ENCODE assay signal across 2 cellular contexts in genomic region chr1:156658945-156659574, GRCh38.
A peak's percentile ranks its signal among the peaks of the same experiment; 100 is the strongest.
TF ChIP-seq lines count a peak whose summit lies in the region.

No MANE protein-coding gene starts in this region.

TF ChIP-seq in HepG2, 621 proteins besides CTCF, POLR2A, EP300 and RAD21:
- TF ChIP-seq AGO2 (optimal IDR thresholded peaks at IDR 0.05; ENCODE audit: low read depth, low read length) (peak; percentile 38), SSRP1 (CRISPR knock-in tag; IDR thresholded peaks at IDR 0.05) (peak; percentile 61; the same call in 1 of the 2 replicates), MLX (CRISPR knock-in tag; IDR thresholded peaks at IDR 0.05) (no peak), POLR2G (IDR thresholded peaks at IDR 0.05; ENCODE audit: low read depth, low read length) (peak; percentile 12; the same call in 1 of the 2 replicates), ZBTB33 (CRISPR knock-in tag; IDR thresholded peaks at IDR 0.05) (peak; percentile 32; the same call in 1 of the 2 replicates), CREB1 (IDR thresholded peaks at IDR 0.05) (no peak), CREB1 (CRISPR knock-in tag; IDR thresholded peaks at IDR 0.05) (no peak)
- TF ChIP-seq, protein P1, sequence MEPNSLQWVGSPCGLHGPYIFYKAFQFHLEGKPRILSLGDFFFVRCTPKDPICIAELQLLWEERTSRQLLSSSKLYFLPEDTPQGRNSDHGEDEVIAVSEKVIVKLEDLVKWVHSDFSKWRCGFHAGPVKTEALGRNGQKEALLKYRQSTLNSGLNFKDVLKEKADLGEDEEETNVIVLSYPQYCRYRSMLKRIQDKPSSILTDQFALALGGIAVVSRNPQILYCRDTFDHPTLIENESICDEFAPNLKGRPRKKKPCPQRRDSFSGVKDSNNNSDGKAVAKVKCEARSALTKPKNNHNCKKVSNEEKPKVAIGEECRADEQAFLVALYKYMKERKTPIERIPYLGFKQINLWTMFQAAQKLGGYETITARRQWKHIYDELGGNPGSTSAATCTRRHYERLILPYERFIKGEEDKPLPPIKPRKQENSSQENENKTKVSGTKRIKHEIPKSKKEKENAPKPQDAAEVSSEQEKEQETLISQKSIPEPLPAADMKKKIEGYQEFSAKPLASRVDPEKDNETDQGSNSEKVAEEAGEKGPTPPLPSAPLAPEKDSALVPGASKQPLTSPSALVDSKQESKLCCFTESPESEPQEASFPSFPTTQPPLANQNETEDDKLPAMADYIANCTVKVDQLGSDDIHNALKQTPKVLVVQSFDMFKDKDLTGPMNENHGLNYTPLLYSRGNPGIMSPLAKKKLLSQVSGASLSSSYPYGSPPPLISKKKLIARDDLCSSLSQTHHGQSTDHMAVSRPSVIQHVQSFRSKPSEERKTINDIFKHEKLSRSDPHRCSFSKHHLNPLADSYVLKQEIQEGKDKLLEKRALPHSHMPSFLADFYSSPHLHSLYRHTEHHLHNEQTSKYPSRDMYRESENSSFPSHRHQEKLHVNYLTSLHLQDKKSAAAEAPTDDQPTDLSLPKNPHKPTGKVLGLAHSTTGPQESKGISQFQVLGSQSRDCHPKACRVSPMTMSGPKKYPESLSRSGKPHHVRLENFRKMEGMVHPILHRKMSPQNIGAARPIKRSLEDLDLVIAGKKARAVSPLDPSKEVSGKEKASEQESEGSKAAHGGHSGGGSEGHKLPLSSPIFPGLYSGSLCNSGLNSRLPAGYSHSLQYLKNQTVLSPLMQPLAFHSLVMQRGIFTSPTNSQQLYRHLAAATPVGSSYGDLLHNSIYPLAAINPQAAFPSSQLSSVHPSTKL (CRISPR knock-in tag; IDR thresholded peaks at IDR 0.05), result no peak

TF ChIP-seq in HEK293T, 16 proteins besides CTCF, POLR2A, EP300 and RAD21:
- TF ChIP-seq BHLHE40 (IDR thresholded peaks at IDR 0.05; ENCODE audit: borderline replicate concordance) (no peak), FOXA1 (IDR thresholded peaks at IDR 0.05) (no peak), SP1 (IDR thresholded peaks at IDR 0.05) (no peak), ARNT (IDR thresholded peaks at IDR 0.05) (no peak), HDGF (IDR thresholded peaks at IDR 0.05; ENCODE audit: borderline replicate concordance) (no peak), FOXK2 (IDR thresholded peaks at IDR 0.05) (no peak), PKNOX1 (IDR thresholded peaks at IDR 0.05) (no peak), ZNF384 (IDR thresholded peaks at IDR 0.05) (no peak), TARDBP (IDR thresholded peaks at IDR 0.05) (no peak), CTBP1 (IDR thresholded peaks at IDR 0.05; ENCODE audit: borderline replicate concordance) (no peak)
